15 cellular contexts compared by ENCODE assay signal in the genomic region with DNA sequence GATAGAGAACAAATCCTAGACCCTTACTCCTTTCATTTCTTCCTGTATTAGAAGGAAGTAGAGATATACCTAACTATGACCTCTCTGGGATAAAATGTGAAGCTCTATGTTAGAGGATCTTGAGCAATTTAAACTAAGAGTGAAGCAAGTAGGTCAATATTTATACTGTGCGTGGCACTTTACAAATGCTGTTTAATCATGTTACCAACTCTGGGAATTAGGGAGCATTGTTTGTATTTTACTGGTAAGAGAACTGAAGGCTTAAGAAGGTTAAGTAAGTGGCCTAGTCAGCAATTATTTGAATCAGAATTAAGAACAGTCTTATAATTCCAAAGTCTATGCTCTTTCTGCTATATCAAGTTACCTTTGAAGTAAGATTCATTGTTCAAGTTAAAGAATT. TPM values are rescaled to one million over a fixed set of nuclear protein-coding genes. Genes with fewer than 3 reads are reported as not detected.
DNase-seq lines count a peak whose midpoint lies in the region; ATAC-seq and TF ChIP-seq lines count a peak whose summit lies in the region.
"Had no signal": no experiment of that assay in that cellular context is flagged by ENCODE, and none has a peak within 500 bp of the region (broad histone marks: within the 10 kb centered on the region; RNA-seq: fewer than 3 reads in every experiment).

No MANE protein-coding gene starts in this region.

- H3K36me3 Mint-ChIP-seq in nephron progenitor cell (ENCODE audit: low read depth), result no peaks in the 10 kb centered on the region

- no peaks in the 10 kb centered on the region for H3K4me1 Mint-ChIP-seq in nephron progenitor cell

- TF ChIP-seq CTCF in A673 (conservative IDR thresholded peaks at IDR 0.05; ENCODE audit: low read depth, low read length) (no peak), nephron progenitor cell (IDR thresholded peaks at IDR 0.05) (no peak)

- H3K36me3 ChIP-seq in A673 (ENCODE audit: insufficient read depth, low read length, poor library complexity, severe bottlenecking) (no peaks in the 10 kb centered on the region), muscle layer of duodenum (ENCODE audit: control insufficient read depth in 1 of 2, insufficient read depth in 2 of 2, low read length in 2 of 2) (no peaks in the 10 kb centered on the region)
- H3K36me3 ChIP-seq: suprapubic skin had no signal

- no TSS peak for BruUV-seq in A673 (replicated peaks; lab: Mats Ljungman, UMichigan)

- H3K9me3 ChIP-seq in A673 (ENCODE audit: low read depth, low read length, poor library complexity, severe bottlenecking) (no peaks in the 10 kb centered on the region), muscle layer of duodenum (ENCODE audit: control insufficient read depth in 1 of 2, low read length in 2 of 2) (no peaks in the 10 kb centered on the region)
- H3K9me3 ChIP-seq: suprapubic skin had no signal

- H3K9me3 Mint-ChIP-seq in nephron progenitor cell, result no peaks in the 10 kb centered on the region
- H3K9me3 Mint-ChIP-seq: activated CD4-positive, alpha-beta memory T cell treated with anti-CD3 and anti-CD28 coated beads, Interleukin-2, amount 10 ng/mL, durations not matched to agents 7 days and 5 days; H9 had no signal

- H3K4me1 ChIP-seq in A673 (ENCODE audit: insufficient read depth, low read length, poor library complexity, severe bottlenecking) (peaks cover 43% of the 10 kb centered on the region), muscle layer of duodenum (ENCODE audit: control insufficient read depth in 1 of 2, insufficient read depth in 2 of 2, low read length in 2 of 2) (peaks cover 4 to 5% of the 10 kb centered on the region in 2 donors)

- ATAC-seq in HG02623 (IDR thresholded peaks at IDR 0.05; ENCODE audit: unreplicated experiment), result no peak
- no peak for ATAC-seq in stimulated activated naive CD8-positive, alpha-beta T cell treated with anti-CD3 and anti-CD28 coated beads, Interleukin-15, Interleukin-2, amounts not matched to agents 100 U/mL and 50 U/mL, for 24 hours
- ATAC-seq in GM19463 (IDR thresholded peaks at IDR 0.05; ENCODE audit: unreplicated experiment), result no peak

- no peaks in the 10 kb centered on the region for H3K27me3 ChIP-seq in A673 (replicated peaks; ENCODE audit: insufficient read depth, low read depth, low read length, poor library complexity)
- H3K27me3 ChIP-seq in muscle layer of duodenum (ENCODE audit: low read depth, low read length), result no peaks in the 10 kb centered on the region
- H3K27me3 ChIP-seq: suprapubic skin had no signal

- POLR2A ChIA-PET in A673 (lab: Charles Lee; ENCODE audit: low non-redundant PET), result no interaction called here

- CTCF ChIA-PET in A673 (lab: Charles Lee), result no interaction called here

- intact Hi-C loops in A673 (cut with micrococcal nuclease; ENCODE audit: unreplicated experiment), result no loop called here

- H3K27ac ChIP-seq in A673 (ENCODE audit: low read depth, low read length, poor library complexity, severe bottlenecking) (peak overlapping the region; percentile 83), epithelial cell of prostate (peak overlapping the region; percentile 71), muscle layer of duodenum (ENCODE audit: low read length) (peak overlapping the region; percentile 74)
- H3K27ac ChIP-seq: suprapubic skin had no signal

- H3K4me3 Mint-ChIP-seq in nephron progenitor cell, result no peak overlapping the region
- H3K4me3 Mint-ChIP-seq: activated CD4-positive, alpha-beta memory T cell treated with anti-CD3 and anti-CD28 coated beads, Interleukin-2, amount 10 ng/mL, durations not matched to agents 7 days and 5 days; H9 had no signal

- H3K27ac Mint-ChIP-seq in nephron progenitor cell, result no peak overlapping the region
- H3K27ac Mint-ChIP-seq: activated CD4-positive, alpha-beta memory T cell treated with anti-CD3 and anti-CD28 coated beads, Interleukin-2, amount 10 ng/mL, durations not matched to agents 7 days and 5 days; H9 had no signal

- H3K4me3 ChIP-seq in A673 (ENCODE audit: low read depth, low read length, poor library complexity, severe bottlenecking) (peak overlapping the region; percentile 20), muscle layer of duodenum (ENCODE audit: low read depth in 1 of 2, low read length in 2 of 2) (no peak overlapping the region)
- H3K4me3 ChIP-seq: suprapubic skin had no signal

- DNase-seq in A673 (ENCODE audit: low spot score) (no peak), NCI-H82 treated with DMSO at 0.1 percent for 48 hours (lab: John Stamatoyannopoulos, UW; ENCODE audit: unreplicated experiment) (peak; percentile 36), epithelial cell of prostate (ENCODE audit: low read depth, low spot score) (peak; percentile 40), nephron progenitor cell (no peak)
- DNase-seq in stimulated activated naive CD8-positive, alpha-beta T cell treated with anti-CD3 and anti-CD28 coated beads, Interleukin-15, Interleukin-2, amounts not matched to agents 100 U/mL and 50 U/mL, for 24 hours, result no peak
- DNase-seq: activated CD4-positive, alpha-beta memory T cell treated with anti-CD3 and anti-CD28 coated beads, Interleukin-2, amount 10 ng/mL, durations not matched to agents 7 days and 5 days; COR-L47; H9; NCI-H1105 treated with DMSO at 0.1 percent for 48 hours; NCI-H510A treated with DMSO at 0.1 percent for 48 hours; T-helper 9 cell had no signal

- peaks cover 7% of the 10 kb centered on the region for H3K27me3 Mint-ChIP-seq in nephron progenitor cell (ENCODE audit: low read depth, poor library complexity)
- H3K27me3 Mint-ChIP-seq: activated CD4-positive, alpha-beta memory T cell treated with anti-CD3 and anti-CD28 coated beads, Interleukin-2, amount 10 ng/mL, durations not matched to agents 7 days and 5 days had no signal

RNA-seq across cellular contexts. Expression of a gene that starts 12.0 kb away (rescaled TPM):
- total RNA-seq in A673 (2021), result 202 and 206 TPM in 2 replicates

Comparison
In these comparisons a context has a peak if more than half of its experiments do, and no peak if none do; other contexts are left out.
1. DNase-seq: peak in NCI-H82 treated with DMSO at 0.1 percent for 48 hours (single experiment) and epithelial cell of prostate (single experiment); none in A673 (single experiment), nephron progenitor cell (single experiment) and stimulated activated naive CD8-positive, alpha-beta T cell treated with anti-CD3 and anti-CD28 coated beads, Interleukin-15, Interleukin-2, amounts not matched to agents 100 U/mL and 50 U/mL, for 24 hours (single experiment).
2. Peak in every context shown above with its lines, with median percentiles within 50 percentile points of each other: H3K27ac ChIP-seq.